Comparison of ENCODE assay signal across 25 cellular contexts in the genomic region with DNA sequence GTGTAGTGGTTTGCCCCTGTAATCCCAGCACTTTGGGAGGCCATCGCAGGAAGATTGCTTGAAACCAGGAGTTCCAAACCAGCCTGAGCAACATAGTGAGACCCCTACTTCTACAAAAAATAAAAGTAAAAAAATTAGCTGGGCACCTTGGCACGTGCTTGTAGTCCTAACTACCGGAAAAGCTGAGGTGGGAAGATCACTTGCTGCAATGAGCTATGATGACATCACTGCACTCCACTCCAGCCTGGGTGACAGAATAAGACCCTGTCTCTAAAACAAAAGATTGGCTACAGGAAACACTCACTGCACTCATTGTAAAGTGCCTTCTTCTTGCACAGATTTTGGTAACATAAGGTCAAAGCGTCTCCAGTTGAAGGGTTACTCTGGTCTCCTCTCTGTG.
"Had no signal": no experiment of that assay in that cellular context is flagged by ENCODE, and none has a peak within 500 bp of the region (broad histone marks: within the 10 kb centered on the region; RNA-seq: fewer than 3 reads in every experiment).

No MANE protein-coding gene starts in this region.

- H3K9me3 ChIP-seq: esophagus squamous epithelium, gastroesophageal sphincter, pancreas, prostate gland, sigmoid colon, testis, tibial nerve had no signal

- H3K27me3 ChIP-seq: dorsolateral prefrontal cortex, esophagus squamous epithelium, gastroesophageal sphincter, pancreas, sigmoid colon, testis, tibial nerve had no signal

- H3K36me3 ChIP-seq: pancreas, prostate gland had no signal

- ATAC-seq: gastroesophageal sphincter; left lobe of liver; pancreas; stimulated activated naive B cell treated with anti-CD40 and anti-IgM and Interleukin-4, amounts not matched to agents 10 μg/mL and 1 μg/mL and 100 μg/mL, for 72 hours; stimulated activated naive CD8-positive, alpha-beta T cell treated with anti-CD3 and anti-CD28 coated beads, Interleukin-15, amount 100 ng/mL, for 72 hours had no signal

- H3K4me3 ChIP-seq: coronary artery, dorsolateral prefrontal cortex, esophagus squamous epithelium, gastroesophageal sphincter, lung, pancreas, prostate gland, sigmoid colon, skin epidermis, testis, tibial nerve had no signal

- H3K4me1 ChIP-seq: pancreas, prostate gland, testis had no signal

- DNase-seq: dorsolateral prefrontal cortex; effector CD8-positive, alpha-beta T cell; esophagus squamous epithelium; foreskin fibroblast; glutamatergic neuron; islet precursor cell; mesenchymal stem cell; naive B cell; occipital lobe; pancreas; retina; sigmoid colon; stimulated activated CD4-positive, alpha-beta T cell treated with anti-CD3 and anti-CD28 coated beads, Interleukin-2, amount 100 ng/mL, for 24 hours; stimulated activated CD4-positive, alpha-beta T cell treated with anti-CD3 and anti-CD28 coated beads, Interleukin-4, amount 100 ng/mL, for 4 hours; stimulated activated naive B cell treated with anti-CD40 and anti-IgM and Interleukin-4, amounts not matched to agents 10 μg/mL and 1 μg/mL and 100 μg/mL, for 72 hours; stimulated activated naive CD8-positive, alpha-beta T cell treated with anti-CD3 and anti-CD28 coated beads, Interleukin-15, amount 100 ng/mL, for 72 hours; testis had no signal

- H3K27ac ChIP-seq: coronary artery, dorsolateral prefrontal cortex, epithelial cell of prostate, esophagus squamous epithelium, gastroesophageal sphincter, pancreas, prostate gland, sigmoid colon, skin epidermis, testis, tibial nerve had no signal
